Comparison of ENCODE assay signal across 26 cellular contexts in the genomic region with DNA sequence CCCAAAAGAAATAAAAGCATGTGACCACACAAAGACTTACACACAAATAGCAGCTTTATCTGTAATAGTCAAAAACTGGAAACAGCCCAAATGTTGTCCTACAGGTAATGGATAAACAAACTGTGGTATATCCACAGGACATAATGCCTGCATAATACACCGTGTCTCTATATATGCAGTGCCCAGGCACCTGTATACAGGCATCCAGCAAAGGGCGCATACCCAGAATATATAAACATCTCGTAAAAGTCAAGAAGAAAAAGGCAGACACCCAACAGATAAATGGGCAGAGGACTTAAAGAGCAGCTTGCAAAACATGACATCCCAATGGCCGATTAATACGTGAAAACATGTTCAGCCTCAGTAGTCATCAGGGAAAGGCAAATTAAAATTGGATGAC. TPM values are rescaled to one million over a fixed set of nuclear protein-coding genes. Genes with fewer than 3 reads are reported as not detected.
DNase-seq lines count a peak whose midpoint lies in the region; ATAC-seq, FAIRE-seq and TF ChIP-seq lines count a peak whose summit lies in the region.
"Had no signal": no experiment of that assay in that cellular context is flagged by ENCODE, and none has a peak within 500 bp of the region (broad histone marks: within the 10 kb centered on the region; RNA-seq: fewer than 3 reads in every experiment).

No MANE protein-coding gene starts in this region.

- peaks cover 73% of the 10 kb centered on the region for H3K4me1 Mint-ChIP-seq in memory B cell
- H3K4me1 Mint-ChIP-seq in stimulated activated memory B cell treated with anti-CD40 and anti-IgM and Interleukin-4, amounts not matched to agents 10 μg/mL and 1 μg/mL and 100 μg/mL, for 72 hours = peaks cover 99% of the 10 kb centered on the region

- H4K20me1 ChIP-seq in HepG2 (ENCODE audit: insufficient read depth, low read length) (no peaks in the 10 kb centered on the region), SU-DHL-6 (ENCODE audit: low read depth, low read length) (no peaks in the 10 kb centered on the region)

- intact Hi-C loops in HepG2 (cut with micrococcal nuclease; ENCODE audit: unreplicated experiment) = loop anchor here (5.0 kb wide), 1 partner anchor 57 kb away; no protein-coding TSS in a partner anchor
- intact Hi-C loops in right lobe of liver (cut with DNase I) = no loop called here

- FAIRE-seq in HepG2 (lab: Jason Lieb, UNC) = no peak
- FAIRE-seq: GM19239 had no signal

- TF ChIP-seq EP300 in HepG2 (IDR thresholded peaks at IDR 0.05; ENCODE audit: low read depth in 2 of 2, low read length in 2 of 2) (no peak), HepG2 (CRISPR knock-in tag; IDR thresholded peaks at IDR 0.05; ENCODE audit: borderline replicate concordance) (no peak)

- no peaks in the 10 kb centered on the region for H3K9me3 ChIP-seq in HepG2 (ENCODE audit: low read length)
- no peaks in the 10 kb centered on the region for H3K9me3 ChIP-seq in right lobe of liver
- no peaks in the 10 kb centered on the region for H3K9me3 ChIP-seq in SU-DHL-6 (ENCODE audit: insufficient read depth, low read length)
- H3K9me3 ChIP-seq: SJCRH30 had no signal

- no peaks in the 10 kb centered on the region for H3K27me3 Mint-ChIP-seq in memory B cell
- H3K27me3 Mint-ChIP-seq in stimulated activated memory B cell treated with anti-CD40 and anti-IgM and Interleukin-4, amounts not matched to agents 10 μg/mL and 1 μg/mL and 100 μg/mL, for 72 hours = no peaks in the 10 kb centered on the region

- TF ChIP-seq POLR2A in HepG2 (IDR thresholded peaks at IDR 0.05; ENCODE audit: insufficient read depth in 1 of 2, low read depth in 2 of 2, low read length in 2 of 2) (no peak), right lobe of liver (IDR thresholded peaks at IDR 0.05) (no peak)

- H3K79me2 ChIP-seq in HepG2 (ENCODE audit: insufficient read depth, low read length) (peaks cover 90% of the 10 kb centered on the region), SU-DHL-6 (ENCODE audit: insufficient read depth, low read length) (peaks cover 92% of the 10 kb centered on the region)

- H3K27me3 ChIP-seq in HepG2 (ENCODE audit: control insufficient read depth in 1 of 2, insufficient read depth in 2 of 2, low read length in 2 of 2) = no peaks in the 10 kb centered on the region
- no peaks in the 10 kb centered on the region for H3K27me3 ChIP-seq in right lobe of liver
- H3K27me3 ChIP-seq in SU-DHL-6 (ENCODE audit: low read length) = no peaks in the 10 kb centered on the region
- H3K27me3 ChIP-seq: SJCRH30 had no signal

- no peak for TF ChIP-seq CTCF in HepG2 (CRISPR knock-in tag; IDR thresholded peaks at IDR 0.05)
- no peak for TF ChIP-seq CTCF in right lobe of liver (IDR thresholded peaks at IDR 0.05)
- TF ChIP-seq CTCF in SU-DHL-6 (IDR thresholded peaks at IDR 0.05; ENCODE audit: insufficient read depth, low read length, poor library complexity, severe bottlenecking) = no peak

- in situ Hi-C loops in HepG2 (cut with HindIII; ENCODE audit: extremely low pct_ligation_motif_present, low pct_unique_long_range_greater_than_20kb) = no loop called here

- H3K9me3 Mint-ChIP-seq in memory B cell = no peaks in the 10 kb centered on the region
- no peaks in the 10 kb centered on the region for H3K9me3 Mint-ChIP-seq in stimulated activated memory B cell treated with anti-CD40 and anti-IgM and Interleukin-4, amounts not matched to agents 10 μg/mL and 1 μg/mL and 100 μg/mL, for 72 hours
- H3K9me3 Mint-ChIP-seq: CD4-positive, CD25-positive, alpha-beta regulatory T cell had no signal

- POLR2A ChIA-PET in HepG2 (lab: Yijun Ruan, JAX) = no interaction called here

- no peak overlapping the region for H2AFZ ChIP-seq in HepG2 (ENCODE audit: low read length)
- H2AFZ ChIP-seq in SU-DHL-6 (ENCODE audit: low read depth, low read length, severe bottlenecking) = no peak overlapping the region

- no peak for DNase-seq in HepG2 (ENCODE audit: low spot score)
- no peak for DNase-seq in right lobe of liver
- no peak for DNase-seq in memory B cell (ENCODE audit: low spot score in 2 of 2)
- no peak for DNase-seq in ecto neural progenitor cell (ENCODE audit: low spot score)
- no peak for DNase-seq in C1 segment of cervical spinal cord (lab: John Stamatoyannopoulos, UW)
- DNase-seq: 8988T; ACHN; CD4-positive, CD25-positive, alpha-beta regulatory T cell; DMS153; DND-41; KG1; NCI-H1092; NCI-H1417 treated with DMSO at 0.1 percent for 48 hours; NCI-H1694 treated with DMSO at 0.1 percent for 48 hours; NCI-H2081; NCI-H2227 treated with DMSO at 0.1 percent for 48 hours; NCI-H526 treated with DMSO at 0.1 percent for 48 hours; PC-3 had no signal

- CTCF ChIA-PET in HepG2 (lab: Yijun Ruan, JAX; ENCODE audit: low intra/inter-chr PET ratio, low total read pairs) = no interaction called here

- H3K4me3 Mint-ChIP-seq in memory B cell = peak overlapping the region; percentile 43
- no peak overlapping the region for H3K4me3 Mint-ChIP-seq in stimulated activated memory B cell treated with anti-CD40 and anti-IgM and Interleukin-4, amounts not matched to agents 10 μg/mL and 1 μg/mL and 100 μg/mL, for 72 hours
- H3K4me3 Mint-ChIP-seq: CD4-positive, CD25-positive, alpha-beta regulatory T cell had no signal

- BruUV-seq in HepG2 (replicated peaks; lab: Mats Ljungman, UMichigan) = no TSS peak

- H3K27ac Mint-ChIP-seq in memory B cell = peak overlapping the region; percentile 85
- peak overlapping the region; percentile 87 for H3K27ac Mint-ChIP-seq in stimulated activated memory B cell treated with anti-CD40 and anti-IgM and Interleukin-4, amounts not matched to agents 10 μg/mL and 1 μg/mL and 100 μg/mL, for 72 hours
- H3K27ac Mint-ChIP-seq: CD4-positive, CD25-positive, alpha-beta regulatory T cell had no signal

- H3K4me1 ChIP-seq in HepG2 (ENCODE audit: insufficient read depth, low read length) (peaks cover 100% of the 10 kb centered on the region), right lobe of liver (no peaks in the 10 kb centered on the region)

- peaks cover 93% of the 10 kb centered on the region for H3F3A ChIP-seq in SU-DHL-6 (ENCODE audit: insufficient read depth)

- WGBS in HepG2 (ENCODE audit: low lambda C conversion rate) = 95% methylated on average over 5 of the region's 5 CpGs
- 79% methylated on average over 5 of the region's 5 CpGs for WGBS in right lobe of liver (ENCODE audit: insufficient coverage, low coverage, low lambda C conversion rate, missing lambda C conversion rate)

- peaks cover 36% of the 10 kb centered on the region for H3K36me3 Mint-ChIP-seq in memory B cell
- peaks cover 50% of the 10 kb centered on the region for H3K36me3 Mint-ChIP-seq in stimulated activated memory B cell treated with anti-CD40 and anti-IgM and Interleukin-4, amounts not matched to agents 10 μg/mL and 1 μg/mL and 100 μg/mL, for 72 hours
- H3K36me3 Mint-ChIP-seq: CD4-positive, CD25-positive, alpha-beta regulatory T cell had no signal

- H3K9me2 ChIP-seq in SU-DHL-6 (replicated peaks; ENCODE audit: insufficient read depth, low read length) = no peaks in the 10 kb centered on the region

- H3K4me3 ChIP-seq in HepG2 (replicated peaks in 1 of 3; ENCODE audit: insufficient read depth in 1 of 3, low read depth in 2 of 3, low read length in 3 of 3) = no peak overlapping the region
- H3K4me3 ChIP-seq in right lobe of liver = no peak overlapping the region
- H3K4me3 ChIP-seq in SU-DHL-6 (ENCODE audit: insufficient read depth, low read length, poor library complexity, severe bottlenecking) = no peak overlapping the region
- H3K4me3 ChIP-seq: SJCRH30 had no signal

- H3K9ac ChIP-seq in HepG2 (ENCODE audit: insufficient read depth, low read depth, low read length) (no peak overlapping the region), SU-DHL-6 (ENCODE audit: low read length) (peak overlapping the region; percentile 73)

- H3K27ac ChIP-seq in HepG2 (ENCODE audit: extremely low read length, insufficient read depth, low read length) (peak overlapping the region; percentile 29), right lobe of liver (no peak overlapping the region), SU-DHL-6 (ENCODE audit: low read depth, low read length) (peak overlapping the region; percentile 98)
- H3K27ac ChIP-seq: SJCRH30 had no signal

- H3K4me2 ChIP-seq in HepG2 (ENCODE audit: low read depth, low read length) (peak overlapping the region; percentile 37; the same call in 1 of the 2 replicates), SU-DHL-6 (ENCODE audit: low read depth, low read length, poor library complexity, severe bottlenecking) (peak overlapping the region; percentile 93)

- no peak for ATAC-seq in HepG2
- ATAC-seq in right lobe of liver = no peak
- no peak for ATAC-seq in memory B cell (ENCODE audit: low read depth)
- no peak for ATAC-seq in stimulated activated memory B cell treated with anti-CD40 and anti-IgM and Interleukin-4, amounts not matched to agents 10 μg/mL and 1 μg/mL and 100 μg/mL, for 72 hours
- no peak for ATAC-seq in HG02642 (IDR thresholded peaks at IDR 0.05; ENCODE audit: poor library complexity, unreplicated experiment)
- ATAC-seq: HCT116, PC-3, Right ventricle myocardium inferior, SK-N-SH treated with all-trans-retinoic acid at 6 μM for 48 hours had no signal

- TF ChIP-seq RAD21 in HepG2 (CRISPR knock-in tag; IDR thresholded peaks at IDR 0.05) = no peak

- H3K36me3 ChIP-seq in HepG2 (replicated peaks in 1 of 2; ENCODE audit: control insufficient read depth in 1 of 2, insufficient read depth in 2 of 2, low read length in 2 of 2) (0 out of 5 replicates have a peak, but pooled peaks cover 0 to 2% of the 10 kb centered on the region in 2 experiments), right lobe of liver (no peaks in the 10 kb centered on the region), SU-DHL-6 (ENCODE audit: low read length) (0 out of 2 replicates have a peak, but pooled peaks cover 2% of the 10 kb centered on the region)
- H3K36me3 ChIP-seq: SJCRH30 had no signal

RNA-seq across cellular contexts. Expression of a gene that starts 7.2 kb away (rescaled TPM):
- total RNA-seq in HepG2 (2016; rRNA removed; fragmentation: Illumina TruSeq; extraction: Trizol) (10.3 and 10.4 TPM in 2 replicates), right lobe of liver (10 to 100 TPM in 1 of 6 experiments, 1 to 10 TPM in 5; 2.2 to 13.0 (median 3.7) TPM)
- 15.7 and 16.3 TPM in 2 replicates for total RNA-seq in HepG2 (2016; cell fraction: cytosol; rRNA removed; fragmentation: Illumina TruSeq; extraction: Trizol; ENCODE audit: low read depth)
- total RNA-seq in HepG2 (2016; cell fraction: insoluble cytoplasmic fraction; rRNA removed; fragmentation: Illumina TruSeq; extraction: Trizol) = 9.3 and 10.1 TPM in 2 replicates
- 10.0 and 10.5 TPM in 2 replicates for total RNA-seq in HepG2 (2016; cell fraction: membrane; rRNA removed; fragmentation: Illumina TruSeq; extraction: Trizol)
- 13.6 and 13.9 TPM in 2 replicates for total RNA-seq in HepG2 (2016; cell fraction: nucleus; rRNA removed; fragmentation: Illumina TruSeq; extraction: Trizol)
- polyA plus RNA-seq in HepG2 (2011; rRNA removed) = 19.5 and 28.6 TPM in 2 replicates
- polyA plus RNA-seq in HepG2 (2011; cell fraction: cytosol; rRNA removed) = 15.3 and 24.4 TPM in 2 replicates
- 25.7 and 37.4 TPM in 2 replicates for polyA plus RNA-seq in HepG2 (2011; cell fraction: nucleus; rRNA removed)
- 15.1 and 15.2 TPM in 2 replicates for polyA plus RNA-seq in HepG2 (2012)
- polyA plus RNA-seq in HepG2 (2016; cell fraction: cytosol; fragmentation: Illumina TruSeq; extraction: Trizol; ENCODE audit: low read depth) = 3.0 and 3.8 TPM in 2 replicates
- 9.7 and 12.3 TPM in 2 replicates for polyA plus RNA-seq in HepG2 (2016; cell fraction: insoluble cytoplasmic fraction; fragmentation: Illumina TruSeq; extraction: Trizol; ENCODE audit: low read depth)
- 5.5 and 5.6 TPM in 2 replicates for polyA plus RNA-seq in HepG2 (2016; cell fraction: membrane; fragmentation: Illumina TruSeq; extraction: Trizol; ENCODE audit: low read depth)
- polyA plus RNA-seq in HepG2 (2016; cell fraction: nucleus; fragmentation: Illumina TruSeq; extraction: Trizol; ENCODE audit: insufficient read depth, low read depth) = 8.8 and 10.8 TPM in 2 replicates
- polyA minus RNA-seq in HepG2 (2011; rRNA and poly(A)+ RNA removed; ENCODE audit: low replicate concordance) = 52.4 and 58.7 TPM in 2 replicates
- polyA minus RNA-seq in HepG2 (2011; cell fraction: cytosol; rRNA and poly(A)+ RNA removed) = 23.8 and 35.0 TPM in 2 replicates
- polyA minus RNA-seq in HepG2 (2011; cell fraction: nucleus; rRNA and poly(A)+ RNA removed) = 44.6 and 59.5 TPM in 2 replicates

RNA-seq across cellular contexts. Expression of a gene that starts 7.7 kb away (rescaled TPM):
- total RNA-seq in HepG2 (2016; rRNA removed; fragmentation: Illumina TruSeq; extraction: Trizol) (0.55 and 0.66 TPM in 2 replicates), right lobe of liver (under 1 TPM in 5 of 6 experiments, not detected in 1; 0.06 to 0.39 (median 0.13) TPM)
- total RNA-seq in HepG2 (2016; cell fraction: cytosol; rRNA removed; fragmentation: Illumina TruSeq; extraction: Trizol; ENCODE audit: low read depth) = not detected in 2 replicates
- 0.54 TPM in 2 replicates for total RNA-seq in HepG2 (2016; cell fraction: insoluble cytoplasmic fraction; rRNA removed; fragmentation: Illumina TruSeq; extraction: Trizol)
- total RNA-seq in HepG2 (2016; cell fraction: membrane; rRNA removed; fragmentation: Illumina TruSeq; extraction: Trizol) = 0.28 and 0.53 TPM in 2 replicates
- 0.63 and 1.2 TPM in 2 replicates for total RNA-seq in HepG2 (2016; cell fraction: nucleus; rRNA removed; fragmentation: Illumina TruSeq; extraction: Trizol)
- polyA plus RNA-seq in HepG2 (2011; rRNA removed) = 0.51 and 0.73 TPM in 2 replicates
- polyA plus RNA-seq in HepG2 (2011; cell fraction: cytosol; rRNA removed) = 0.31 and 0.36 TPM in 2 replicates
- 0.37 and 0.59 TPM in 2 replicates for polyA plus RNA-seq in HepG2 (2011; cell fraction: nucleus; rRNA removed)
- 0.23 and 0.52 TPM in 2 replicates for polyA plus RNA-seq in HepG2 (2012)
- not detected in 2 replicates for polyA plus RNA-seq in HepG2 (2016; cell fraction: cytosol; fragmentation: Illumina TruSeq; extraction: Trizol; ENCODE audit: low read depth)
- polyA plus RNA-seq in HepG2 (2016; cell fraction: insoluble cytoplasmic fraction; fragmentation: Illumina TruSeq; extraction: Trizol; ENCODE audit: low read depth) = 0.76 and 0.84 TPM in 2 replicates
- 0.13 and 0.15 TPM in 2 replicates for polyA plus RNA-seq in HepG2 (2016; cell fraction: membrane; fragmentation: Illumina TruSeq; extraction: Trizol; ENCODE audit: low read depth)
- 0.71 and 1.2 TPM in 2 replicates for polyA plus RNA-seq in HepG2 (2016; cell fraction: nucleus; fragmentation: Illumina TruSeq; extraction: Trizol; ENCODE audit: insufficient read depth, low read depth)
- polyA minus RNA-seq in HepG2 (2011; rRNA and poly(A)+ RNA removed; ENCODE audit: low replicate concordance) = 2.4 and 7.7 TPM in 2 replicates
- polyA minus RNA-seq in HepG2 (2011; cell fraction: cytosol; rRNA and poly(A)+ RNA removed) = 0.53 TPM in 1 of 2 replicates, not detected in the other
- 2.4 and 3.1 TPM in 2 replicates for polyA minus RNA-seq in HepG2 (2011; cell fraction: nucleus; rRNA and poly(A)+ RNA removed)
- total RNA-seq: CD4-positive, CD25-positive, alpha-beta regulatory T cell had no signal
- polyA plus RNA-seq: CD4-positive, CD25-positive, alpha-beta regulatory T cell had no signal

Comparison
In these comparisons a context has a peak if more than half of its experiments do, and no peak if none do; other contexts are left out.
1. H3K27ac ChIP-seq: peak in HepG2 (single experiment) and SU-DHL-6 (single experiment); none in right lobe of liver (0 of 3).